ENCODE assay signal across 15 cellular contexts in genomic region chr10:103795634-103796265, GRCh38. TPM values are rescaled to one million over a fixed set of nuclear protein-coding genes. Genes with fewer than 3 reads are reported as not detected.
DNase-seq lines count a peak whose midpoint lies in the region; ATAC-seq and TF ChIP-seq lines count a peak whose summit lies in the region.
"Had no signal": no experiment of that assay in that cellular context is flagged by ENCODE, and none has a peak within 500 bp of the region (broad histone marks: within the 10 kb centered on the region; RNA-seq: fewer than 3 reads in every experiment).

No MANE protein-coding gene starts in this region.

- no TSS peak for BruUV-seq in A673 (replicated peaks; lab: Mats Ljungman, UMichigan)

- no peaks in the 10 kb centered on the region for H3K9me2 ChIP-seq in SK-N-SH

- no peak overlapping the region for H3K27ac Mint-ChIP-seq in endothelial cell (ENCODE audit: unreplicated experiment)

- H3F3A ChIP-seq in SK-N-SH (replicated peaks; ENCODE audit: insufficient read depth), result no peaks in the 10 kb centered on the region

- H3K36me3 ChIP-seq in A673 (ENCODE audit: insufficient read depth, low read length, poor library complexity, severe bottlenecking) (peaks cover 8% of the 10 kb centered on the region), SK-N-SH (replicated peaks in 1 of 2; ENCODE audit: control insufficient read depth in 1 of 2, insufficient read depth in 2 of 2, low read length in 1 of 2) (no peaks in the 10 kb centered on the region)
- H3K36me3 ChIP-seq in BLaER1 treated with 17β-estradiol and CSF1 and Interleukin-3, amounts not matched to agents 10 nM and 100 nM, result peaks cover 60 to 96% (median 93%) of the 10 kb centered on the region in 11 experiments
- H3K36me3 ChIP-seq: HAP-1, Peyer's patch had no signal

- peaks cover 4% of the 10 kb centered on the region for H3K27me3 Mint-ChIP-seq in endothelial cell (ENCODE audit: unreplicated experiment)

- WGBS in SK-N-SH (ENCODE audit: low lambda C conversion rate), result 62% methylated on average over 4 of the region's 4 CpGs

- H3K4me3 ChIP-seq in A673 (ENCODE audit: low read depth, low read length, poor library complexity, severe bottlenecking), result no peak overlapping the region
- H3K4me3 ChIP-seq in BLaER1 treated with 17β-estradiol and CSF1 and Interleukin-3, amounts not matched to agents 10 nM and 100 nM, result no peak overlapping the region
- no peak overlapping the region for H3K4me3 ChIP-seq in SK-N-SH (ENCODE audit: low read depth in 2 of 2, low read length in 1 of 2)
- H3K4me3 ChIP-seq: HAP-1, Peyer's patch had no signal

- no peak for TF ChIP-seq CTCF in A673 (conservative IDR thresholded peaks at IDR 0.05; ENCODE audit: low read depth, low read length)
- no peak for TF ChIP-seq CTCF in SK-N-SH (IDR thresholded peaks at IDR 0.05)
- TF ChIP-seq CTCF in endothelial cell (IDR thresholded peaks at IDR 0.05; ENCODE audit: unreplicated experiment), result no peak

- intact Hi-C loops in A673 (cut with micrococcal nuclease; ENCODE audit: unreplicated experiment), result loop anchor here (2.0 kb wide), 1 partner anchor 57 kb away; no protein-coding TSS in a partner anchor

- no peak overlapping the region for H3K4me3 Mint-ChIP-seq in endothelial cell (ENCODE audit: unreplicated experiment)

- peak overlapping the region in 8 of 11 experiments; percentile 10 to 32 (median 24); a peak in 6 of 22 replicates for H3K4me2 ChIP-seq in BLaER1 treated with 17β-estradiol and CSF1 and Interleukin-3, amounts not matched to agents 10 nM and 100 nM
- H3K4me2 ChIP-seq in SK-N-SH, result no peak overlapping the region

- H2AFZ ChIP-seq in SK-N-SH (ENCODE audit: low read depth), result no peak overlapping the region

- CTCF ChIA-PET in A673 (lab: Charles Lee), result interaction anchor here (0.7 kb wide), 3 partner anchors 25 to 62 kb away, joined by 3 to 10 read pairs (median 5); no protein-coding TSS in a partner anchor
- CTCF ChIA-PET in SK-N-SH (lab: Yijun Ruan, JAX), result interaction anchor here (0.6 to 4.0 kb wide), 3 partner anchors 13 to 461 kb away, joined by 4 to 16 read pairs (median 4); no protein-coding TSS in a partner anchor

- no peaks in the 10 kb centered on the region for H3K9me3 ChIP-seq in A673 (ENCODE audit: low read depth, low read length, poor library complexity, severe bottlenecking)
- H3K9me3 ChIP-seq in BLaER1 treated with 17β-estradiol and CSF1 and Interleukin-3, amounts not matched to agents 10 nM and 100 nM (replicated peaks in 1 of 11), result no peaks in the 10 kb centered on the region
- no peaks in the 10 kb centered on the region for H3K9me3 ChIP-seq in SK-N-SH
- H3K9me3 ChIP-seq: HAP-1, Peyer's patch had no signal

- H3K79me2 ChIP-seq in SK-N-SH (ENCODE audit: insufficient read depth), result no peaks in the 10 kb centered on the region

- peaks cover 70% of the 10 kb centered on the region for H3K4me1 ChIP-seq in A673 (ENCODE audit: insufficient read depth, low read length, poor library complexity, severe bottlenecking)
- H3K4me1 ChIP-seq in BLaER1 treated with 17β-estradiol and CSF1 and Interleukin-3, amounts not matched to agents 10 nM and 100 nM, result peaks cover 6 to 46% (median 31%) of the 10 kb centered on the region in 10 experiments
- H3K4me1 ChIP-seq in SK-N-SH (ENCODE audit: control insufficient read depth in 1 of 2, insufficient read depth in 2 of 2, low read depth in 1 of 2, low read length in 1 of 2), result peaks cover 15 to 36% of the 10 kb centered on the region in 2 experiments; a peak in 3 of 4 replicates
- H3K4me1 ChIP-seq: HAP-1 had no signal

- ATAC-seq in GM19351 (IDR thresholded peaks at IDR 0.05; ENCODE audit: unreplicated experiment), result no peak

- H3K36me3 Mint-ChIP-seq in endothelial cell (ENCODE audit: low read depth, unreplicated experiment), result peaks cover 37% of the 10 kb centered on the region

- H4K20me1 ChIP-seq in BLaER1 treated with 17β-estradiol and CSF1 and Interleukin-3, amounts not matched to agents 10 nM and 100 nM, result peaks cover 0 to 35% (median 5%) of the 10 kb centered on the region in 11 experiments; a peak in 10 of 22 replicates
- no peaks in the 10 kb centered on the region for H4K20me1 ChIP-seq in SK-N-SH (ENCODE audit: insufficient read depth)

- H3K27me3 ChIP-seq in A673 (replicated peaks; ENCODE audit: insufficient read depth, low read depth, low read length, poor library complexity), result no peaks in the 10 kb centered on the region
- H3K27me3 ChIP-seq in BLaER1 treated with 17β-estradiol and CSF1 and Interleukin-3, amounts not matched to agents 10 nM and 100 nM, result no peaks in the 10 kb centered on the region
- no peaks in the 10 kb centered on the region for H3K27me3 ChIP-seq in SK-N-SH (ENCODE audit: insufficient read depth)
- H3K27me3 ChIP-seq: Peyer's patch had no signal

- H3K9me3 Mint-ChIP-seq in endothelial cell (ENCODE audit: unreplicated experiment), result no peaks in the 10 kb centered on the region

- H3K4me1 Mint-ChIP-seq in endothelial cell (ENCODE audit: unreplicated experiment), result peaks cover 37% of the 10 kb centered on the region

- no peak for TF ChIP-seq EP300 in SK-N-SH (IDR thresholded peaks at IDR 0.05; ENCODE audit: borderline replicate concordance in 1 of 2, low read depth in 1 of 2, low read length in 1 of 2)

- H3K9ac ChIP-seq in BLaER1 treated with 17β-estradiol and CSF1 and Interleukin-3, amounts not matched to agents 10 nM and 100 nM, result no peak overlapping the region
- no peak overlapping the region for H3K9ac ChIP-seq in SK-N-SH

- peak overlapping the region; percentile 95 for H3K27ac ChIP-seq in A673 (ENCODE audit: low read depth, low read length, poor library complexity, severe bottlenecking)
- H3K27ac ChIP-seq in BLaER1 treated with 17β-estradiol and CSF1 and Interleukin-3, amounts not matched to agents 10 nM and 100 nM, result peak overlapping the region in 3 of 11 experiments; percentile 28 to 42 (median 29); a peak in 4 of 22 replicates
- H3K27ac ChIP-seq in SK-N-SH (ENCODE audit: low read depth in 2 of 2, low read length in 1 of 2), result peak overlapping the region in 1 of 2 experiments; percentile 89; a peak in 2 of 4 replicates

- POLR2A ChIA-PET in A673 (lab: Charles Lee; ENCODE audit: low non-redundant PET), result no interaction called here
- POLR2A ChIA-PET in SK-N-SH (lab: Yijun Ruan, JAX), result no interaction called here

- no peak for TF ChIP-seq RAD21 in SK-N-SH (IDR thresholded peaks at IDR 0.05; ENCODE audit: low read length)

- DNase-seq in A673 (ENCODE audit: low spot score), result peak; percentile 97
- peak; percentile 71 for DNase-seq in SK-N-SH
- DNase-seq in left kidney (ENCODE audit: low read depth, low spot score), result peak; percentile 40
- no peak for DNase-seq in endothelial cell (ENCODE audit: low spot score)
- no peak for DNase-seq in NCI-H1105 treated with DMSO at 0.1 percent for 48 hours (lab: John Stamatoyannopoulos, UW)
- DNase-seq: DMS 273 treated with DMSO at 0.1 percent for 48 hours, MV-4-11, NCI-H1694, NCI-H774, Peyer's patch, SIG-M5, SW 1271 had no signal

TF ChIP-seq in SK-N-SH, 30 proteins besides CTCF, POLR2A, EP300 and RAD21:
- TF ChIP-seq CHD2 (IDR thresholded peaks at IDR 0.05; ENCODE audit: low read length, partially characterized antibody) (no peak), RXRA (IDR thresholded peaks at IDR 0.05; ENCODE audit: borderline replicate concordance, low read depth) (no peak), RCOR1 (IDR thresholded peaks at IDR 0.05; ENCODE audit: low read length) (no peak), NRF1 (IDR thresholded peaks at IDR 0.05; ENCODE audit: low read depth, low read length) (no peak), FOXJ3 (CRISPR knock-in tag; IDR thresholded peaks at IDR 0.05) (0 out of 2 replicates have a peak, but pooled peaks have one; percentile 24), TCF12 (IDR thresholded peaks at IDR 0.05) (peak; percentile 70)

RNA-seq across cellular contexts. Expression of gene SH3PXD2A, which starts 59.6 kb away (rescaled TPM):
- total RNA-seq in A673 (2021), result 54.9 and 57.1 TPM in 2 replicates
- polyA plus RNA-seq in SK-N-SH (2012; rRNA removed), result 2.1 and 2.5 TPM in 2 replicates
- polyA plus RNA-seq in SK-N-SH (2012; cell fraction: cytosol; rRNA removed), result 1.7 and 2.5 TPM in 2 replicates
- 5.5 and 5.7 TPM in 2 replicates for polyA plus RNA-seq in SK-N-SH (2012; cell fraction: nucleus; rRNA removed)
- total RNA-seq in endothelial cell (ENCODE audit: unreplicated experiment), result 59.9 TPM

Comparison
In these comparisons a context has a peak if more than half of its experiments do, and no peak if none do; other contexts are left out.
1. DNase-seq: peak in A673 (single experiment), SK-N-SH (single experiment) and left kidney (single experiment); none in endothelial cell (single experiment) and NCI-H1105 treated with DMSO at 0.1 percent for 48 hours (single experiment).